14 cellular contexts compared by ENCODE assay signal in the genomic region with DNA sequence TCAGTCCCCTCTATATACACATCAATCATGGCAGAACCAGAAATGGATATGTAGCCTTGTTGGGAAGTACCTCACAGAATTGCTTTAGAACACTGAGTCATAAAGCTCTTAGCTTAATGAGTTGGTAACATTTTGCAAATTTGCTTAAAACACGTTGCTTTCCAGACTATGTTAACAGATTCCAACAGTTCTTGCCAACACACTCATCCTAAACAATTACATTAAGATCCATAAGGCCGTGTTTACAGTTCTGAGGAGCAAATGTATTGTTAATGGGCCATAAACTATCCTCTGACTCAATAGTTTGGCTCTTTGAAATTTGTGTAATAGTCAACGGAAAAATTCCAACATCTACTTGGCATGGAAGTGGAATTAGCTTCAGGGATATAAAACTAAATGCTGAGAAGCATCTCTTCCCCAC.
DNase-seq lines count a peak whose midpoint lies in the region; ATAC-seq, FAIRE-seq and TF ChIP-seq lines count a peak whose summit lies in the region.
"Had no signal": no experiment of that assay in that cellular context is flagged by ENCODE, and none has a peak within 500 bp of the region (broad histone marks: within the 10 kb centered on the region; RNA-seq: fewer than 3 reads in every experiment).

No MANE protein-coding gene starts in this region.

- H3K4me1 ChIP-seq in HEK293 (ENCODE audit: control insufficient read depth, insufficient read depth, low read length) (no peaks in the 10 kb centered on the region), adipocyte (ENCODE audit: control insufficient read depth, insufficient read depth, low read length) (peaks cover 19% of the 10 kb centered on the region), vagina (peaks cover 8% of the 10 kb centered on the region)

- no peak for FAIRE-seq in D721Med (lab: Jason Lieb, UNC)

- TF ChIP-seq CTCF in AG04449 (IDR thresholded peaks at IDR 0.05; ENCODE audit: insufficient read depth, low read length, missing control alignments) (no peak), HEK293 (tag by site-specific recombination; IDR thresholded peaks at IDR 0.05) (no peak), D721Med (IDR thresholded peaks at IDR 0.05; ENCODE audit: insufficient read depth, missing control alignments) (no peak), vagina (IDR thresholded peaks at IDR 0.05) (no peak)
- TF ChIP-seq CTCF in CD4-positive, alpha-beta T cell (IDR thresholded peaks at IDR 0.05) = no peak

- no peaks in the 10 kb centered on the region for H3K9me3 Mint-ChIP-seq in CD4-positive, alpha-beta T cell

- H3K4me3 Mint-ChIP-seq in CD4-positive, alpha-beta T cell = no peak overlapping the region
- H3K4me3 Mint-ChIP-seq: activated naive CD8-positive, alpha-beta T cell had no signal

- H3K27me3 Mint-ChIP-seq in CD4-positive, alpha-beta T cell = peaks cover 23% of the 10 kb centered on the region

- no peak for ATAC-seq in HG02623 (IDR thresholded peaks at IDR 0.05; ENCODE audit: unreplicated experiment)
- no peak for ATAC-seq in CD4-positive, alpha-beta T cell (ENCODE audit: poor library complexity)

- DNase-seq in AG04449 (ENCODE audit: low read depth, low spot score) = peak; percentile 76
- peak; percentile 28 for DNase-seq in adipocyte (ENCODE audit: low read depth)
- DNase-seq in iris pigment epithelial cell (ENCODE audit: low read depth) = peak; percentile 3
- no peak for DNase-seq in D721Med (ENCODE audit: insufficient read length, low spot score)
- DNase-seq in CD4-positive, alpha-beta T cell = no peak
- DNase-seq in vagina (ENCODE audit: extremely low spot score in 2 of 2) = no peak
- DNase-seq: kidney glomerular epithelial cell, NCI-H2081, WERI-Rb-1 had no signal

- no peaks in the 10 kb centered on the region for H3K4me1 Mint-ChIP-seq in CD4-positive, alpha-beta T cell (ENCODE audit: low read depth)

- H3K9me3 ChIP-seq in HEK293 (ENCODE audit: control insufficient read depth, insufficient read depth, low read depth, low read length) (no peaks in the 10 kb centered on the region; the same call in 1 of the 2 replicates), adipocyte (ENCODE audit: control insufficient read depth, low read length) (no peaks in the 10 kb centered on the region), vagina (no peaks in the 10 kb centered on the region)
- no peaks in the 10 kb centered on the region for H3K9me3 ChIP-seq in CD4-positive, alpha-beta T cell (ENCODE audit: control insufficient read depth, low read length)

- POLR2A ChIA-PET in AG04449 (lab: Yijun Ruan, JAX) (no interaction called here), HEK293 (lab: Yijun Ruan, JAX) (no interaction called here)
- POLR2A ChIA-PET in CD4-positive, alpha-beta T cell (lab: Charles Lee) = no interaction called here

- no peaks in the 10 kb centered on the region for H3K36me3 Mint-ChIP-seq in CD4-positive, alpha-beta T cell (ENCODE audit: low read depth)
- H3K36me3 Mint-ChIP-seq: activated naive CD8-positive, alpha-beta T cell had no signal

- H3K4me3 ChIP-seq in AG04449 (ENCODE audit: low read depth, low read length) = no peak overlapping the region
- H3K4me3 ChIP-seq in HEK293 (ENCODE audit: low read depth, low read length) = no peak overlapping the region
- H3K4me3 ChIP-seq in adipocyte (ENCODE audit: low read length) = peak overlapping the region; percentile 25
- H3K4me3 ChIP-seq in vagina = no peak overlapping the region

- TF ChIP-seq POLR2A in vagina (IDR thresholded peaks at IDR 0.05) = no peak

- H3K27me3 ChIP-seq in adipocyte (replicated peaks; ENCODE audit: control insufficient read depth, insufficient read depth, low read length) (no peaks in the 10 kb centered on the region), vagina (no peaks in the 10 kb centered on the region)
- no peaks in the 10 kb centered on the region for H3K27me3 ChIP-seq in CD4-positive, alpha-beta T cell (ENCODE audit: control insufficient read depth, insufficient read depth, low read length)

- H3K27ac Mint-ChIP-seq in CD4-positive, alpha-beta T cell = no peak overlapping the region
- H3K27ac Mint-ChIP-seq: activated naive CD8-positive, alpha-beta T cell had no signal

- H3K36me3 ChIP-seq in HEK293 (ENCODE audit: control insufficient read depth in 2 of 2, insufficient read depth in 1 of 2, low read length in 2 of 2) (no peaks in the 10 kb centered on the region), adipocyte (ENCODE audit: control insufficient read depth, insufficient read depth, low read length, severe bottlenecking) (no peaks in the 10 kb centered on the region), vagina (no peaks in the 10 kb centered on the region)
- H3K36me3 ChIP-seq: WERI-Rb-1 had no signal

- H3K27ac ChIP-seq in HEK293 (ENCODE audit: extremely low read depth, low read depth, low read length) (no peak overlapping the region), vagina (no peak overlapping the region)
- no peak overlapping the region for H3K27ac ChIP-seq in CD4-positive, alpha-beta T cell (ENCODE audit: low read depth, low read length)
- H3K27ac ChIP-seq: C4-2B, HL-60, WERI-Rb-1 had no signal

- intact Hi-C loops in CD4-positive, alpha-beta T cell (cut with DNase I, micrococcal nuclease) = no loop called here
- intact Hi-C loops in vagina (cut with DNase I) = no loop called here

- CTCF ChIA-PET in AG04449 (lab: Yijun Ruan, JAX) (interaction anchor here (0.9 to 2.1 kb wide), 2 partner anchors 29 to 77 kb away, joined by 3 to 7 read pairs; no protein-coding TSS in a partner anchor), HEK293 (lab: Yijun Ruan, JAX) (interaction anchor here (0.6 kb wide), 1 partner anchor 50 kb away, joined by 3 read pairs; no protein-coding TSS in a partner anchor)
- CTCF ChIA-PET in CD4-positive, alpha-beta T cell (lab: Charles Lee) = no interaction called here

- peak overlapping the region; percentile 28 for H3K9ac ChIP-seq in adipocyte (ENCODE audit: low read length)

TF ChIP-seq in HEK293, 187 proteins besides CTCF, POLR2A, EP300 and RAD21 (continues in another document):
- TF ChIP-seq TCF7L2 (IDR thresholded peaks at IDR 0.05; ENCODE audit: borderline replicate concordance, low read depth, low read length) = no peak
- TF ChIP-seq, protein P1, sequence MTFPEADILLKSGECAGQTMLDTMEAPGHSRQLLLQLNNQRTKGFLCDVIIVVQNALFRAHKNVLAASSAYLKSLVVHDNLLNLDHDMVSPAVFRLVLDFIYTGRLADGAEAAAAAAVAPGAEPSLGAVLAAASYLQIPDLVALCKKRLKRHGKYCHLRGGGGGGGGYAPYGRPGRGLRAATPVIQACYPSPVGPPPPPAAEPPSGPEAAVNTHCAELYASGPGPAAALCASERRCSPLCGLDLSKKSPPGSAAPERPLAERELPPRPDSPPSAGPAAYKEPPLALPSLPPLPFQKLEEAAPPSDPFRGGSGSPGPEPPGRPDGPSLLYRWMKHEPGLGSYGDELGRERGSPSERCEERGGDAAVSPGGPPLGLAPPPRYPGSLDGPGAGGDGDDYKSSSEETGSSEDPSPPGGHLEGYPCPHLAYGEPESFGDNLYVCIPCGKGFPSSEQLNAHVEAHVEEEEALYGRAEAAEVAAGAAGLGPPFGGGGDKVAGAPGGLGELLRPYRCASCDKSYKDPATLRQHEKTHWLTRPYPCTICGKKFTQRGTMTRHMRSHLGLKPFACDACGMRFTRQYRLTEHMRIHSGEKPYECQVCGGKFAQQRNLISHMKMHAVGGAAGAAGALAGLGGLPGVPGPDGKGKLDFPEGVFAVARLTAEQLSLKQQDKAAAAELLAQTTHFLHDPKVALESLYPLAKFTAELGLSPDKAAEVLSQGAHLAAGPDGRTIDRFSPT (tag by site-specific recombination; IDR thresholded peaks at IDR 0.05) = peak; percentile 42; the same call in 1 of the 2 replicates
- TF ChIP-seq, protein P2, sequence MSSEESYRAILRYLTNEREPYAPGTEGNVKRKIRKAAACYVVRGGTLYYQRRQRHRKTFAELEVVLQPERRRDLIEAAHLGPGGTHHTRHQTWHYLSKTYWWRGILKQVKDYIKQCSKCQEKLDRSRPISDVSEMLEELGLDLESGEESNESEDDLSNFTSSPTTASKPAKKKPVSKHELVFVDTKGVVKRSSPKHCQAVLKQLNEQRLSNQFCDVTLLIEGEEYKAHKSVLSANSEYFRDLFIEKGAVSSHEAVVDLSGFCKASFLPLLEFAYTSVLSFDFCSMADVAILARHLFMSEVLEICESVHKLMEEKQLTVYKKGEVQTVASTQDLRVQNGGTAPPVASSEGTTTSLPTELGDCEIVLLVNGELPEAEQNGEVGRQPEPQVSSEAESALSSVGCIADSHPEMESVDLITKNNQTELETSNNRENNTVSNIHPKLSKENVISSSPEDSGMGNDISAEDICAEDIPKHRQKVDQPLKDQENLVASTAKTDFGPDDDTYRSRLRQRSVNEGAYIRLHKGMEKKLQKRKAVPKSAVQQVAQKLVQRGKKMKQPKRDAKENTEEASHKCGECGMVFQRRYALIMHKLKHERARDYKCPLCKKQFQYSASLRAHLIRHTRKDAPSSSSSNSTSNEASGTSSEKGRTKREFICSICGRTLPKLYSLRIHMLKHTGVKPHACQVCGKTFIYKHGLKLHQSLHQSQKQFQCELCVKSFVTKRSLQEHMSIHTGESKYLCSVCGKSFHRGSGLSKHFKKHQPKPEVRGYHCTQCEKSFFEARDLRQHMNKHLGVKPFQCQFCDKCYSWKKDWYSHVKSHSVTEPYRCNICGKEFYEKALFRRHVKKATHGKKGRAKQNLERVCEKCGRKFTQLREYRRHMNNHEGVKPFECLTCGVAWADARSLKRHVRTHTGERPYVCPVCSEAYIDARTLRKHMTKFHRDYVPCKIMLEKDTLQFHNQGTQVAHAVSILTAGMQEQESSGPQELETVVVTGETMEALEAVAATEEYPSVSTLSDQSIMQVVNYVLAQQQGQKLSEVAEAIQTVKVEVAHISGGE (tag by site-specific recombination; conservative IDR thresholded peaks at IDR 0.05; ENCODE audit: low read depth) = no peak
- no peak for TF ChIP-seq ZFP69B (tag by site-specific recombination; IDR thresholded peaks at IDR 0.05)
- TF ChIP-seq KLF7 (tag by site-specific recombination; IDR thresholded peaks at IDR 0.05; ENCODE audit: borderline replicate concordance) = no peak

Comparison
In these comparisons a context has a peak if more than half of its experiments do, and no peak if none do; other contexts are left out.
1. DNase-seq: peak in AG04449 (single experiment), adipocyte (single experiment) and iris pigment epithelial cell (single experiment); none in D721Med (single experiment), CD4-positive, alpha-beta T cell (0 of 10) and vagina (0 of 2).